In the genomic region with DNA sequence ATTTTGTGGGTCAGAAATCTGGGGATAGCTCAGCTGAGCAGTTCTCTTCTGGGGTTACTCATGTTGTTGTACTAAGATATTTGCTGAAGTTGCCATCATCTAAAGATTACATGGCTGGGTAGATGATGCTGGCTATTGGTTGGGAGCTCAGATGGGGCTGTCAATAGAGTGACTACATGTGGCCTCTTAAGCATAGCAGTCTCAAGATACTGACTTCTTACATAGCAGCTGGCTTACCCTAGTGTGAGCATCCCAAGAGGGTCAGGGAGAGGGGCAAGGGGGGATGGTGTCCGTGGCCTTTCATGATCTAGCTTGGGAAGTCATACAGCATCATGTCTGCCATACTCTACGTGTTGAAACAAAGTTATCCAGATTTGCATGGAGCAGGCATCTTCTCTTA, we compare ENCODE assay signal across 5 cellular contexts.
"Had no signal": no experiment of that assay in that cellular context is flagged by ENCODE, and none has a peak within 500 bp of the region (broad histone marks: within the 10 kb centered on the region; RNA-seq: fewer than 3 reads in every experiment).

No MANE protein-coding gene starts in this region.

- ATAC-seq: HepG2, K562 had no signal

- H3K27ac Mint-ChIP-seq: IgD-negative memory B cell had no signal

- H3K4me3 ChIP-seq: K562 had no signal

- H3K36me3 Mint-ChIP-seq: IgD-negative memory B cell had no signal

- H3K27ac ChIP-seq: HL-60 had no signal

- DNase-seq: IMR-90 had no signal
